In genomic region chr6:95017922-95018321, GRCh38 we compare ENCODE assay signal across 34 cellular contexts.
"Had no signal": no experiment of that assay in that cellular context is flagged by ENCODE, and none has a peak within 500 bp of the region (broad histone marks: within the 10 kb centered on the region; RNA-seq: fewer than 3 reads in every experiment).

No MANE protein-coding gene starts in this region.

- H3K4me1 Mint-ChIP-seq: activated naive CD4-positive, alpha-beta T cell treated with anti-CD3 and anti-CD28 coated beads, Interleukin-2, amount 10 ng/mL, durations not matched to agents 7 days and 5 days; activated naive CD8-positive, alpha-beta T cell treated with anti-CD3 and anti-CD28 coated beads, Interleukin-2, amount 10 ng/mL, durations not matched to agents 7 days and 5 days; brain; mesothelial cell of epicardium; naive B cell; stimulated activated effector memory CD8-positive, alpha-beta T cell treated with anti-CD3 and anti-CD28 coated beads, Interleukin-12 subunit alpha, Interleukin-12 subunit beta, amount 100 ng/mL, for 72 hours; stimulated activated naive CD8-positive, alpha-beta T cell treated with anti-CD3 and anti-CD28 coated beads, Interleukin-15, amount 100 ng/mL, for 72 hours had no signal

- H3K4me1 ChIP-seq: ascending aorta, colonic mucosa, gastrocnemius medialis, pancreas, prostate gland, upper lobe of left lung, vagina had no signal

- H3K36me3 Mint-ChIP-seq: activated naive CD4-positive, alpha-beta T cell treated with anti-CD3 and anti-CD28 coated beads, Interleukin-2, amount 10 ng/mL, durations not matched to agents 7 days and 5 days; activated naive CD8-positive, alpha-beta T cell treated with anti-CD3 and anti-CD28 coated beads, Interleukin-2, amount 10 ng/mL, durations not matched to agents 7 days and 5 days; brain; mesothelial cell of epicardium; naive B cell; stimulated activated effector memory CD8-positive, alpha-beta T cell treated with anti-CD3 and anti-CD28 coated beads, Interleukin-12 subunit alpha, Interleukin-12 subunit beta, amount 100 ng/mL, for 72 hours had no signal

- H3K27me3 Mint-ChIP-seq: activated naive CD4-positive, alpha-beta T cell treated with anti-CD3 and anti-CD28 coated beads, Interleukin-2, amount 10 ng/mL, durations not matched to agents 7 days and 5 days; activated naive CD8-positive, alpha-beta T cell treated with anti-CD3 and anti-CD28 coated beads, Interleukin-2, amount 10 ng/mL, durations not matched to agents 7 days and 5 days; brain; naive B cell; stimulated activated naive CD8-positive, alpha-beta T cell treated with anti-CD3 and anti-CD28 coated beads, Interleukin-15, amount 100 ng/mL, for 72 hours had no signal

- DNase-seq: activated CD4-positive, alpha-beta T cell treated with anti-CD3 and anti-CD28 coated beads for 48 hours; activated CD4-positive, alpha-beta T cell treated with anti-CD3 and anti-CD28 coated beads, Interleukin-2, amount 50 U/mL, for 48 hours; activated CD8-positive, alpha-beta memory T cell treated with anti-CD3 and anti-CD28 coated beads for 24 hours; activated CD8-positive, alpha-beta memory T cell treated with anti-CD3 and anti-CD28 coated beads, Interleukin-2, amount 50 U/mL, for 4 hours; activated gamma-delta T cell; activated naive CD4-positive, alpha-beta T cell treated with anti-CD3 and anti-CD28 coated beads, Interleukin-2, amount 10 ng/mL, durations not matched to agents 7 days and 5 days; activated naive CD8-positive, alpha-beta T cell treated with anti-CD3 and anti-CD28 coated beads, Interleukin-2, amount 10 ng/mL, durations not matched to agents 7 days and 5 days; activated T-cell treated with anti-CD3 and anti-CD28 coated beads, Interleukin-2, amount 50 U/mL, for 1 hour; cerebellar nuclear complex; colonic mucosa; effector CD8-positive, alpha-beta T cell; erythroblast; gastrocnemius medialis; glutamatergic neuron; left cardiac atrium; mammary epithelial cell; naive B cell; nucleus accumbens; pancreas; retina; stimulated activated CD4-positive, alpha-beta T cell treated with anti-CD3 and anti-CD28 coated beads, Interleukin-12 subunit alpha, Interleukin-12 subunit beta, amount 100 ng/mL, for 4 hours; stimulated activated CD4-positive, alpha-beta T cell treated with anti-CD3 and anti-CD28 coated beads, Interleukin-4, amount 100 ng/mL, for 24 hours; stimulated activated naive CD8-positive, alpha-beta T cell treated with anti-CD3 and anti-CD28 coated beads, Interleukin-15, amount 100 ng/mL, for 72 hours; substantia nigra; upper lobe of left lung had no signal

- H3K4me3 Mint-ChIP-seq: activated naive CD4-positive, alpha-beta T cell treated with anti-CD3 and anti-CD28 coated beads, Interleukin-2, amount 10 ng/mL, durations not matched to agents 7 days and 5 days; activated naive CD8-positive, alpha-beta T cell treated with anti-CD3 and anti-CD28 coated beads, Interleukin-2, amount 10 ng/mL, durations not matched to agents 7 days and 5 days; brain; mesothelial cell of epicardium; naive B cell; stimulated activated effector memory CD8-positive, alpha-beta T cell treated with anti-CD3 and anti-CD28 coated beads, Interleukin-12 subunit alpha, Interleukin-12 subunit beta, amount 100 ng/mL, for 72 hours; stimulated activated naive CD8-positive, alpha-beta T cell treated with anti-CD3 and anti-CD28 coated beads, Interleukin-15, amount 100 ng/mL, for 72 hours had no signal

- H3K27ac ChIP-seq: ascending aorta, cardiac muscle cell, colonic mucosa, gastrocnemius medialis, pancreas, prostate gland, skin epidermis, upper lobe of left lung, vagina had no signal

- H3K36me3 ChIP-seq: ascending aorta, cardiac muscle cell, colonic mucosa, gastrocnemius medialis, pancreas, prostate gland, upper lobe of left lung, vagina had no signal

- H3K4me3 ChIP-seq: ascending aorta, cardiac muscle cell, colonic mucosa, gastrocnemius medialis, pancreas, prostate gland, skin epidermis, upper lobe of left lung, vagina had no signal

- H3K27me3 ChIP-seq: ascending aorta, cardiac muscle cell, colonic mucosa, gastrocnemius medialis, pancreas, upper lobe of left lung, vagina had no signal

- H3K27ac Mint-ChIP-seq: activated naive CD4-positive, alpha-beta T cell treated with anti-CD3 and anti-CD28 coated beads, Interleukin-2, amount 10 ng/mL, durations not matched to agents 7 days and 5 days; activated naive CD8-positive, alpha-beta T cell treated with anti-CD3 and anti-CD28 coated beads, Interleukin-2, amount 10 ng/mL, durations not matched to agents 7 days and 5 days; brain; mesothelial cell of epicardium; naive B cell; stimulated activated effector memory CD8-positive, alpha-beta T cell treated with anti-CD3 and anti-CD28 coated beads, Interleukin-12 subunit alpha, Interleukin-12 subunit beta, amount 100 ng/mL, for 72 hours; stimulated activated naive CD8-positive, alpha-beta T cell treated with anti-CD3 and anti-CD28 coated beads, Interleukin-15, amount 100 ng/mL, for 72 hours had no signal

- H3K9me3 ChIP-seq: ascending aorta, colonic mucosa, gastrocnemius medialis, prostate gland, upper lobe of left lung, vagina had no signal

- H3K9me3 Mint-ChIP-seq: activated naive CD4-positive, alpha-beta T cell treated with anti-CD3 and anti-CD28 coated beads, Interleukin-2, amount 10 ng/mL, durations not matched to agents 7 days and 5 days; brain; mesothelial cell of epicardium; naive B cell; stimulated activated naive CD8-positive, alpha-beta T cell treated with anti-CD3 and anti-CD28 coated beads, Interleukin-15, amount 100 ng/mL, for 72 hours had no signal

- ATAC-seq: gastrocnemius medialis; left cardiac atrium; pancreas; sciatic nerve; stimulated activated effector memory CD8-positive, alpha-beta T cell treated with anti-CD3 and anti-CD28 coated beads, Interleukin-12 subunit alpha, Interleukin-12 subunit beta, amount 100 ng/mL, for 72 hours; stimulated activated naive CD8-positive, alpha-beta T cell treated with anti-CD3 and anti-CD28 coated beads, Interleukin-15, amount 100 ng/mL, for 72 hours had no signal
